Comparison of ENCODE assay signal across 13 cellular contexts in genomic region chr13:26048745-26049144, GRCh38. TPM values are rescaled to one million over a fixed set of nuclear protein-coding genes. Genes with fewer than 3 reads are reported as not detected.
DNase-seq lines count a peak whose midpoint lies in the region; ATAC-seq and TF ChIP-seq lines count a peak whose summit lies in the region.
"Had no signal": no experiment of that assay in that cellular context is flagged by ENCODE, and none has a peak within 500 bp of the region (broad histone marks: within the 10 kb centered on the region; RNA-seq: fewer than 3 reads in every experiment).

No MANE protein-coding gene starts in this region.

- H3K4me1 ChIP-seq in HUES48 (ENCODE audit: control insufficient read depth, insufficient read depth, low read length) (peaks cover 7% of the 10 kb centered on the region), ectodermal cell (ENCODE audit: control insufficient read depth, insufficient read depth, low read length) (no peaks in the 10 kb centered on the region), A673 (ENCODE audit: insufficient read depth, low read length, poor library complexity, severe bottlenecking) (peaks cover 19% of the 10 kb centered on the region)
- H3K4me1 ChIP-seq: testis had no signal

- POLR2A ChIA-PET in CD4-positive, alpha-beta T cell (lab: Charles Lee) = no interaction called here
- POLR2A ChIA-PET in A673 (lab: Charles Lee; ENCODE audit: low non-redundant PET) = no interaction called here

- peaks cover 40% of the 10 kb centered on the region for H3K27me3 Mint-ChIP-seq in CD4-positive, alpha-beta T cell
- peaks cover 48% of the 10 kb centered on the region for H3K27me3 Mint-ChIP-seq in nephron progenitor cell (ENCODE audit: low read depth, poor library complexity)
- H3K27me3 Mint-ChIP-seq in activated T-cell treated with anti-CD3 and anti-CD28 coated beads, Interleukin-2, amount 50 U/mL, for 24 hours = peaks cover 38% of the 10 kb centered on the region

- H3K27ac ChIP-seq in CD4-positive, alpha-beta T cell (ENCODE audit: low read depth, low read length) = no peak overlapping the region
- H3K27ac ChIP-seq in HUES48 (ENCODE audit: low read depth, low read length) (no peak overlapping the region), ectodermal cell (ENCODE audit: insufficient read depth, low read depth, low read length, poor library complexity, severe bottlenecking) (no peak overlapping the region), A673 (ENCODE audit: low read depth, low read length, poor library complexity, severe bottlenecking) (no peak overlapping the region)
- H3K27ac ChIP-seq: C4-2B, Peyer's patch, testis had no signal

- H3K36me3 ChIP-seq in HUES48 (ENCODE audit: control insufficient read depth, insufficient read depth, low read length) = peaks cover 18% of the 10 kb centered on the region
- H3K36me3 ChIP-seq in ectodermal cell (ENCODE audit: control insufficient read depth, insufficient read depth, low read length) = peaks cover 12% of the 10 kb centered on the region
- H3K36me3 ChIP-seq in A673 (ENCODE audit: insufficient read depth, low read length, poor library complexity, severe bottlenecking) = no peaks in the 10 kb centered on the region
- H3K36me3 ChIP-seq: Peyer's patch had no signal

- no peak for DNase-seq in CD4-positive, alpha-beta T cell
- DNase-seq in nephron progenitor cell (no peak), A673 (ENCODE audit: low spot score) (no peak), DMS53 (lab: John Stamatoyannopoulos, UW) (no peak)
- DNase-seq in activated T-cell treated with anti-CD3 and anti-CD28 coated beads, Interleukin-2, amount 50 U/mL, for 24 hours = no peak
- DNase-seq: activated gamma-delta T cell, Peyer's patch, testis had no signal

- ATAC-seq in CD4-positive, alpha-beta T cell (ENCODE audit: poor library complexity) = no peak
- ATAC-seq in GM21723 (IDR thresholded peaks at IDR 0.05; ENCODE audit: unreplicated experiment) = no peak

- H3K9me3 ChIP-seq in CD4-positive, alpha-beta T cell (ENCODE audit: control insufficient read depth, low read length) = no peaks in the 10 kb centered on the region
- no peaks in the 10 kb centered on the region for H3K9me3 ChIP-seq in HUES48 (ENCODE audit: control insufficient read depth, insufficient read depth, low read length)
- no peaks in the 10 kb centered on the region for H3K9me3 ChIP-seq in ectodermal cell (ENCODE audit: control insufficient read depth, low read length)
- H3K9me3 ChIP-seq in A673 (ENCODE audit: low read depth, low read length, poor library complexity, severe bottlenecking) = no peaks in the 10 kb centered on the region
- H3K9me3 ChIP-seq: Peyer's patch, testis had no signal

- CTCF ChIA-PET in CD4-positive, alpha-beta T cell (lab: Charles Lee) = no interaction called here
- CTCF ChIA-PET in A673 (lab: Charles Lee) = no interaction called here

- 86 to 95% methylated on average over 4 of the region's 4 CpGs for WGBS in ectodermal cell, 2 experiments

- H3K27ac Mint-ChIP-seq in CD4-positive, alpha-beta T cell = no peak overlapping the region
- H3K27ac Mint-ChIP-seq in nephron progenitor cell = peak overlapping the region; percentile 39
- H3K27ac Mint-ChIP-seq in activated T-cell treated with anti-CD3 and anti-CD28 coated beads, Interleukin-2, amount 50 U/mL, for 24 hours = no peak overlapping the region
- H3K27ac Mint-ChIP-seq: T-helper 2 cell treated with Interferon-gamma antibody and Interleukin-4, amounts not matched to agents 5 μg/mL and 100 μg/mL, for 36 hours had no signal

- TF ChIP-seq CTCF in CD4-positive, alpha-beta T cell (IDR thresholded peaks at IDR 0.05) = no peak
- no peak for TF ChIP-seq CTCF in nephron progenitor cell (IDR thresholded peaks at IDR 0.05)
- no peak for TF ChIP-seq CTCF in A673 (conservative IDR thresholded peaks at IDR 0.05; ENCODE audit: low read depth, low read length)

- peak overlapping the region; percentile 68 for H3K4me3 ChIP-seq in HUES48 (ENCODE audit: low read depth, low read length)
- peak overlapping the region; percentile 61 for H3K4me3 ChIP-seq in ectodermal cell (ENCODE audit: insufficient read depth, low read depth, low read length)
- no peak overlapping the region for H3K4me3 ChIP-seq in A673 (ENCODE audit: low read depth, low read length, poor library complexity, severe bottlenecking)

- intact Hi-C loops in CD4-positive, alpha-beta T cell (cut with DNase I, micrococcal nuclease) = loop anchor here in 1 of 2 experiments (5.0 kb wide), 1 partner anchor 76 kb away; no protein-coding TSS in a partner anchor
- intact Hi-C loops in A673 (cut with micrococcal nuclease; ENCODE audit: unreplicated experiment) = no loop called here

- BruUV-seq in A673 (replicated peaks; lab: Mats Ljungman, UMichigan) = no TSS peak

- H3K4me3 Mint-ChIP-seq in CD4-positive, alpha-beta T cell = peak overlapping the region; percentile 6
- H3K4me3 Mint-ChIP-seq in nephron progenitor cell = peak overlapping the region; percentile 98
- H3K4me3 Mint-ChIP-seq in activated T-cell treated with anti-CD3 and anti-CD28 coated beads, Interleukin-2, amount 50 U/mL, for 24 hours = no peak overlapping the region
- H3K4me3 Mint-ChIP-seq: T-helper 2 cell treated with Interferon-gamma antibody and Interleukin-4, amounts not matched to agents 5 μg/mL and 100 μg/mL, for 36 hours had no signal

- H3K36me3 Mint-ChIP-seq in CD4-positive, alpha-beta T cell (ENCODE audit: low read depth) = no peaks in the 10 kb centered on the region
- peaks cover 54% of the 10 kb centered on the region for H3K36me3 Mint-ChIP-seq in nephron progenitor cell (ENCODE audit: low read depth)
- H3K36me3 Mint-ChIP-seq in activated T-cell treated with anti-CD3 and anti-CD28 coated beads, Interleukin-2, amount 50 U/mL, for 24 hours (ENCODE audit: low read depth) = no peaks in the 10 kb centered on the region

- H3K4me1 Mint-ChIP-seq in CD4-positive, alpha-beta T cell (ENCODE audit: low read depth) = peaks cover 27% of the 10 kb centered on the region
- H3K4me1 Mint-ChIP-seq in nephron progenitor cell = peaks cover 30% of the 10 kb centered on the region
- H3K4me1 Mint-ChIP-seq in activated T-cell treated with anti-CD3 and anti-CD28 coated beads, Interleukin-2, amount 50 U/mL, for 24 hours (ENCODE audit: low read depth) = peaks cover 42% of the 10 kb centered on the region

- no peak overlapping the region for H3K9ac ChIP-seq in HUES48 (ENCODE audit: low read depth, low read length)

- H3K27me3 ChIP-seq in CD4-positive, alpha-beta T cell (ENCODE audit: control insufficient read depth, insufficient read depth, low read length) = peaks cover 31% of the 10 kb centered on the region
- peaks cover 50% of the 10 kb centered on the region for H3K27me3 ChIP-seq in HUES48 (ENCODE audit: control insufficient read depth, insufficient read depth, low read length)
- H3K27me3 ChIP-seq in ectodermal cell (ENCODE audit: control insufficient read depth, insufficient read depth, low read length, poor library complexity, severe bottlenecking) = peaks cover 63% of the 10 kb centered on the region
- H3K27me3 ChIP-seq in A673 (replicated peaks; ENCODE audit: insufficient read depth, low read depth, low read length, poor library complexity) = peaks cover 46% of the 10 kb centered on the region
- H3K27me3 ChIP-seq: testis had no signal

- no peaks in the 10 kb centered on the region for H3K9me3 Mint-ChIP-seq in CD4-positive, alpha-beta T cell
- no peaks in the 10 kb centered on the region for H3K9me3 Mint-ChIP-seq in nephron progenitor cell
- no peaks in the 10 kb centered on the region for H3K9me3 Mint-ChIP-seq in activated T-cell treated with anti-CD3 and anti-CD28 coated beads, Interleukin-2, amount 50 U/mL, for 24 hours
- H3K9me3 Mint-ChIP-seq: T-helper 2 cell treated with Interferon-gamma antibody and Interleukin-4, amounts not matched to agents 5 μg/mL and 100 μg/mL, for 36 hours had no signal

RNA-seq across cellular contexts. Expression of gene SHISA2, which starts 3.1 kb away (rescaled TPM):
- under 1 TPM; 0.52 to 0.92 TPM for total RNA-seq in CD4-positive, alpha-beta T cell
- 63.9 TPM for polyA plus RNA-seq in ectodermal cell (2013, experiment 1 of 4)
- 124 TPM for polyA plus RNA-seq in ectodermal cell (2013, experiment 2 of 4)
- polyA plus RNA-seq in ectodermal cell (2013, experiment 3 of 4) = 86.6 TPM
- 101 TPM for polyA plus RNA-seq in ectodermal cell (2013, experiment 4 of 4)
- total RNA-seq in A673 (2021) = 1.2 and 2.2 TPM in 2 replicates
